ENCODE assay signal across 16 cellular contexts in genomic region chr12:67911293-67911637, GRCh38.
A peak's percentile ranks its signal among the peaks of the same experiment; 100 is the strongest.
DNase-seq lines count a peak whose midpoint lies in the region; ATAC-seq, FAIRE-seq and TF ChIP-seq lines count a peak whose summit lies in the region.
"Had no signal": no experiment of that assay in that cellular context is flagged by ENCODE, and none has a peak within 500 bp of the region (broad histone marks: within the 10 kb centered on the region; RNA-seq: fewer than 3 reads in every experiment).

No MANE protein-coding gene starts in this region.

- H3K23ac ChIP-seq in IMR-90 (ENCODE audit: low read depth, low read length): no peak overlapping the region

- peak overlapping the region; percentile 83; the same call in 1 of the 2 replicates for H3K14ac ChIP-seq in IMR-90 (replicated peaks; ENCODE audit: low read depth, low read length)

- no peak overlapping the region for H3K9ac ChIP-seq in IMR-90 (ENCODE audit: low read depth, low read length)
- H3K9ac ChIP-seq in astrocyte (ENCODE audit: low read length): peak overlapping the region; percentile 68
- H3K9ac ChIP-seq: BLaER1, KMS-11 had no signal

- H3K9me3 ChIP-seq in IMR-90 (ENCODE audit: control insufficient read depth, insufficient read depth, low read length) (no peaks in the 10 kb centered on the region), astrocyte (ENCODE audit: insufficient read depth, low read depth, low read length) (no peaks in the 10 kb centered on the region), heart right ventricle (no peaks in the 10 kb centered on the region), gastrocnemius medialis (no peaks in the 10 kb centered on the region)
- H3K9me3 ChIP-seq: BLaER1, body of pancreas had no signal

- in situ Hi-C loops in IMR-90 (cut with MboI; ENCODE audit: low sequenced_read_pairs): no loop called here
- in situ Hi-C loops in gastrocnemius medialis (cut with MboI; ENCODE audit: low sequenced_read_pairs in 4 of 4): no loop called here

- peak overlapping the region; percentile 11; the same call in 1 of the 2 replicates for H3K56ac ChIP-seq in IMR-90 (ENCODE audit: extremely low read depth, insufficient read depth, low read length)

- H3K4me2 ChIP-seq in IMR-90 (ENCODE audit: low read depth, low read length): peak overlapping the region; percentile 50; the same call in 1 of the 2 replicates
- H3K4me2 ChIP-seq in astrocyte (ENCODE audit: low read length): peak overlapping the region; percentile 54
- H3K4me2 ChIP-seq: BLaER1, KMS-11 had no signal

- H3K4me1 Mint-ChIP-seq in astrocyte (ENCODE audit: low read depth, unreplicated experiment): peaks cover 24% of the 10 kb centered on the region
- H3K4me1 Mint-ChIP-seq: nephron progenitor cell had no signal

- no peaks in the 10 kb centered on the region for H3K36me3 ChIP-seq in IMR-90 (ENCODE audit: control insufficient read depth, insufficient read depth, low read length)
- no peaks in the 10 kb centered on the region for H3K36me3 ChIP-seq in astrocyte (ENCODE audit: insufficient read depth, low read length)
- H3K36me3 ChIP-seq in heart right ventricle: no peaks in the 10 kb centered on the region
- H3K36me3 ChIP-seq in gastrocnemius medialis: no peaks in the 10 kb centered on the region
- H3K36me3 ChIP-seq: BLaER1 had no signal

- no peaks in the 10 kb centered on the region for H3K9me1 ChIP-seq in IMR-90 (ENCODE audit: insufficient read depth, low read length)

- H3K4me1 ChIP-seq in IMR-90 (ENCODE audit: control insufficient read depth, insufficient read depth, low read length): peaks cover 8% of the 10 kb centered on the region
- peaks cover 33% of the 10 kb centered on the region for H3K4me1 ChIP-seq in astrocyte (ENCODE audit: insufficient read depth, low read length)
- peaks cover 0 to 24% (median 0%) of the 10 kb centered on the region in 9 donors for H3K4me1 ChIP-seq in heart right ventricle
- H3K4me1 ChIP-seq in gastrocnemius medialis: peaks cover 17 to 18% of the 10 kb centered on the region in 2 donors
- H3K4me1 ChIP-seq: BLaER1, body of pancreas had no signal

- no peak for FAIRE-seq in astrocyte (lab: Jason Lieb, UNC)

- peak overlapping the region; percentile 71; the same call in 1 of the 2 replicates for H3K18ac ChIP-seq in IMR-90 (ENCODE audit: low read depth, low read length)

- dilution Hi-C loops in IMR-90 (cut with HindIII; ENCODE audit: low sequenced_read_pairs, unreplicated experiment): no loop called here

- BruUV-seq in IMR-90 (replicated peaks; lab: Mats Ljungman, UMichigan): no TSS peak

- H4K8ac ChIP-seq in IMR-90 (ENCODE audit: low read depth in 2 of 2, low read length in 2 of 2): peak overlapping the region; percentile 22 to 80; a peak in 3 of 4 replicates

- H3K79me2 ChIP-seq in astrocyte (ENCODE audit: insufficient read depth, low read length): no peaks in the 10 kb centered on the region

- peak; percentile 23 for DNase-seq in IMR-90
- DNase-seq in astrocyte (ENCODE audit: low read depth): peak; percentile 71
- peak; percentile 29 to 74 for DNase-seq in heart right ventricle
- DNase-seq in gastrocnemius medialis: peak; percentile 19 to 39
- no peak for DNase-seq in hippocampal formation (lab: John Stamatoyannopoulos, UW)
- DNase-seq in activated gamma-delta T cell treated with Interleukin-2 at 50 U/mL for 16 hours: no peak
- DNase-seq: activated CD4-positive, alpha-beta T cell treated with anti-CD3 and anti-CD28 coated beads for 4 hours; activated naive CD4-positive, alpha-beta T cell treated with anti-CD3 and anti-CD28 coated beads for 36 hours; body of pancreas; H7; NCI-H1436; nephron progenitor cell had no signal

- peak overlapping the region; percentile 91 for H2BK20ac ChIP-seq in IMR-90 (ENCODE audit: low read depth, low read length)

- H3K27me3 ChIP-seq in IMR-90 (ENCODE audit: control insufficient read depth, insufficient read depth, low read length): no peaks in the 10 kb centered on the region
- H3K27me3 ChIP-seq in astrocyte (ENCODE audit: insufficient read depth, low read length): no peaks in the 10 kb centered on the region
- H3K27me3 ChIP-seq in heart right ventricle: no peaks in the 10 kb centered on the region
- no peaks in the 10 kb centered on the region for H3K27me3 ChIP-seq in gastrocnemius medialis
- H3K27me3 ChIP-seq: BLaER1, body of pancreas had no signal

- peak overlapping the region; percentile 91 for H2BK120ac ChIP-seq in IMR-90 (ENCODE audit: low read depth, low read length)

- no peak for TF ChIP-seq CTCF in IMR-90 (conservative IDR thresholded peaks at IDR 0.05; ENCODE audit: low read depth, low read length)
- no peak for TF ChIP-seq CTCF in astrocyte (IDR thresholded peaks at IDR 0.05; ENCODE audit: insufficient read depth, low read depth, low read length)
- TF ChIP-seq CTCF in heart right ventricle (IDR thresholded peaks at IDR 0.05): no peak
- no peak for TF ChIP-seq CTCF in gastrocnemius medialis (IDR thresholded peaks at IDR 0.05 in 4 of 5, conservative IDR thresholded peaks at IDR 0.05 in 1 of 5)

- H2AFZ ChIP-seq in IMR-90 (replicated peaks; ENCODE audit: low read length, poor library complexity) (no peak overlapping the region), astrocyte (ENCODE audit: low read depth, low read length) (no peak overlapping the region)

- H2AK5ac ChIP-seq in IMR-90 (ENCODE audit: low read depth, low read length): no peak overlapping the region

- TF ChIP-seq RAD21 in IMR-90 (IDR thresholded peaks at IDR 0.05; ENCODE audit: low read length): no peak

- H4K5ac ChIP-seq in IMR-90 (ENCODE audit: low read depth, low read length): peak overlapping the region; percentile 35; the same call in 1 of the 2 replicates

- H3K79me1 ChIP-seq in IMR-90 (ENCODE audit: low read depth in 1 of 2, low read length in 2 of 2): no peaks in the 10 kb centered on the region

- H4K91ac ChIP-seq in IMR-90 (ENCODE audit: insufficient read depth, low read depth, low read length): peak overlapping the region; percentile 75

- no peak overlapping the region; the same call in 1 of the 2 replicates for H3K27ac ChIP-seq in IMR-90 (ENCODE audit: insufficient read depth, low read length)
- H3K27ac ChIP-seq in astrocyte (ENCODE audit: low read depth, low read length): peak overlapping the region; percentile 98
- H3K27ac ChIP-seq in heart right ventricle: peak overlapping the region in 9 of 10 donors; percentile 27 to 89 (median 80)
- peak overlapping the region; percentile 67 to 80 (median 72) for H3K27ac ChIP-seq in gastrocnemius medialis
- H3K27ac ChIP-seq: BLaER1, body of pancreas, KMS-11 had no signal

- WGBS in IMR-90 (ENCODE audit: extremely low coverage in 2 of 2, insufficient read length in 1 of 2), 2 experiments: no CpG with 5 or more reads among the region's 5 CpGs
- 33 to 46% methylated on average over 5 of the region's 5 CpGs for WGBS in heart right ventricle, 2 donors

- intact Hi-C loops in IMR-90 (cut with micrococcal nuclease) (no loop called here), heart right ventricle (cut with DNase I) (no loop called here), gastrocnemius medialis (cut with DNase I; ENCODE audit: low total_unique reads) (no loop called here)

- POLR2A ChIA-PET in IMR-90 (lab: Charles Lee; ENCODE audit: unreplicated experiment): no interaction called here

- TF ChIP-seq POLR2A in IMR-90 (IDR thresholded peaks at IDR 0.05; ENCODE audit: low read depth, low read length) (no peak), gastrocnemius medialis (IDR thresholded peaks at IDR 0.05) (no peak)

- no peak overlapping the region for H2AK9ac ChIP-seq in IMR-90 (replicated peaks; ENCODE audit: low read depth, low read length, poor library complexity)

- no peak overlapping the region for H3K27ac Mint-ChIP-seq in astrocyte (ENCODE audit: unreplicated experiment)
- H3K27ac Mint-ChIP-seq: activated naive CD4-positive, alpha-beta T cell treated with anti-CD3 and anti-CD28 coated beads for 36 hours; nephron progenitor cell had no signal

- H4K20me1 ChIP-seq in IMR-90 (ENCODE audit: insufficient read depth, low read length) (no peaks in the 10 kb centered on the region), astrocyte (ENCODE audit: insufficient read depth, low read length) (no peaks in the 10 kb centered on the region)
- H4K20me1 ChIP-seq: BLaER1 had no signal

- H3K4me3 ChIP-seq in IMR-90 (ENCODE audit: insufficient read depth, low read depth, low read length) (no peak overlapping the region), astrocyte (ENCODE audit: insufficient read depth, low read depth, low read length) (no peak overlapping the region), heart right ventricle (peak overlapping the region in 1 of 10 donors; percentile 5), gastrocnemius medialis (peak overlapping the region; percentile 19 to 40 (median 34))
- H3K4me3 ChIP-seq: BLaER1, body of pancreas, lung had no signal

- H3K4me3 Mint-ChIP-seq in astrocyte (ENCODE audit: unreplicated experiment): no peak overlapping the region
- H3K4me3 Mint-ChIP-seq: activated naive CD4-positive, alpha-beta T cell treated with anti-CD3 and anti-CD28 coated beads for 36 hours; nephron progenitor cell had no signal

- peak overlapping the region; percentile 97 for H2BK5ac ChIP-seq in IMR-90 (ENCODE audit: low read depth, low read length, poor library complexity, severe bottlenecking)

- peak overlapping the region; percentile 84; the same call in 2 of the 3 replicates for H2BK15ac ChIP-seq in IMR-90 (ENCODE audit: low read depth, low read length)

- H3K4ac ChIP-seq in IMR-90 (ENCODE audit: low read depth, low read length): peak overlapping the region; percentile 17

- CTCF ChIA-PET in IMR-90 (lab: Yijun Ruan, JAX): interaction anchor here (0.7 to 1.1 kb wide), 2 partner anchors 23 to 481 kb away, joined by 3 read pairs; no protein-coding TSS in a partner anchor

- ATAC-seq in IMR-90 (ENCODE audit: low read depth) (no peak), heart right ventricle (peak; percentile 79 to 97 (median 95)), gastrocnemius medialis (peak; percentile 79 to 91), HG02973 (IDR thresholded peaks at IDR 0.05; ENCODE audit: unreplicated experiment) (no peak)
- ATAC-seq: body of pancreas had no signal

- no peaks in the 10 kb centered on the region for H3K9me3 Mint-ChIP-seq in astrocyte (ENCODE audit: unreplicated experiment)
- H3K9me3 Mint-ChIP-seq: activated naive CD4-positive, alpha-beta T cell treated with anti-CD3 and anti-CD28 coated beads for 36 hours had no signal

- H3K27me3 Mint-ChIP-seq in astrocyte (ENCODE audit: low read depth, unreplicated experiment): no peaks in the 10 kb centered on the region

- H3K36me3 Mint-ChIP-seq in astrocyte (ENCODE audit: low read depth, unreplicated experiment): no peaks in the 10 kb centered on the region

TF ChIP-seq in IMR-90, 13 proteins besides CTCF, POLR2A, EP300 and RAD21 (continues in another document):
- TF ChIP-seq RFX5 (IDR thresholded peaks at IDR 0.05; ENCODE audit: low read depth, low read length) (no peak), SMC3 (IDR thresholded peaks at IDR 0.05; ENCODE audit: low read depth, low read length) (no peak), CHD1 (IDR thresholded peaks at IDR 0.05; ENCODE audit: low read depth, low read length) (no peak)

Comparison
In these comparisons a context has a peak if more than half of its experiments do, and no peak if none do; other contexts are left out.
1. ATAC-seq: peak in heart right ventricle (8 of 8) and gastrocnemius medialis (2 of 2); none in IMR-90 (single experiment) and HG02973 (single experiment).
2. DNase-seq: peak in IMR-90 (single experiment), astrocyte (single experiment), heart right ventricle (2 of 2) and gastrocnemius medialis (2 of 2); none in hippocampal formation (0 of 2) and activated gamma-delta T cell treated with Interleukin-2 at 50 U/mL for 16 hours (single experiment).
3. H3K4me3 ChIP-seq: peak in gastrocnemius medialis (4 of 4); none in IMR-90 (single experiment) and astrocyte (single experiment).